13 cellular contexts compared by ENCODE assay signal in genomic region chr2:109582928-109583895, GRCh38. TPM values are rescaled to one million over a fixed set of nuclear protein-coding genes. Genes with fewer than 3 reads are reported as not detected.
DNase-seq lines count a peak whose midpoint lies in the region; ATAC-seq and TF ChIP-seq lines count a peak whose summit lies in the region.
"Had no signal": no experiment of that assay in that cellular context is flagged by ENCODE, and none has a peak within 500 bp of the region (broad histone marks: within the 10 kb centered on the region; RNA-seq: fewer than 3 reads in every experiment).

No MANE protein-coding gene starts in this region.

- H3K4me3 ChIP-seq in AG10803 (ENCODE audit: low read length), result no peak overlapping the region
- H3K4me3 ChIP-seq: A549, mucosa of descending colon had no signal

- peaks cover 5% of the 10 kb centered on the region for H3K36me3 Mint-ChIP-seq in endothelial cell (ENCODE audit: low read depth, unreplicated experiment)

- H3K27me3 Mint-ChIP-seq in endothelial cell (ENCODE audit: unreplicated experiment), result no peaks in the 10 kb centered on the region

- H3K4me1 Mint-ChIP-seq in endothelial cell (ENCODE audit: unreplicated experiment), result no peaks in the 10 kb centered on the region

- in situ Hi-C loops in KBM-7 (cut with MboI; ENCODE audit: low pct_unique_long_range_greater_than_20kb, low sequenced_read_pairs), result no loop called here

- H3K27ac Mint-ChIP-seq in endothelial cell (ENCODE audit: unreplicated experiment), result no peak overlapping the region
- H3K27ac Mint-ChIP-seq: activated CD4-positive, alpha-beta memory T cell treated with anti-CD3 and anti-CD28 coated beads, Interleukin-2, amount 10 ng/mL, durations not matched to agents 7 days and 5 days had no signal

- peak; percentile 74 for ATAC-seq in GM19324 (IDR thresholded peaks at IDR 0.05; ENCODE audit: low FRiP score, unreplicated experiment)
- ATAC-seq in HG03095 (IDR thresholded peaks at IDR 0.05; ENCODE audit: unreplicated experiment), result no peak
- ATAC-seq: A549, mucosa of descending colon had no signal

- no peak overlapping the region for H3K4me3 Mint-ChIP-seq in endothelial cell (ENCODE audit: unreplicated experiment)
- H3K4me3 Mint-ChIP-seq: activated CD4-positive, alpha-beta memory T cell treated with anti-CD3 and anti-CD28 coated beads, Interleukin-2, amount 10 ng/mL, durations not matched to agents 7 days and 5 days had no signal

- TF ChIP-seq CTCF in AG10803 (conservative IDR thresholded peaks at IDR 0.05; ENCODE audit: low read length) (no peak; the same call in 1 of the 2 replicates), endothelial cell (IDR thresholded peaks at IDR 0.05; ENCODE audit: unreplicated experiment) (peak; percentile 14)

- no peaks in the 10 kb centered on the region for H3K9me3 Mint-ChIP-seq in endothelial cell (ENCODE audit: unreplicated experiment)
- H3K9me3 Mint-ChIP-seq: activated CD4-positive, alpha-beta memory T cell treated with anti-CD3 and anti-CD28 coated beads, Interleukin-2, amount 10 ng/mL, durations not matched to agents 7 days and 5 days had no signal

- DNase-seq in AG10803 (ENCODE audit: low read depth) (peak; percentile 27), LHCN-M2 (ENCODE audit: low read depth) (peak; percentile 6), endothelial cell (ENCODE audit: low spot score) (no peak), AG20443 (ENCODE audit: low spot score) (no peak), KBM-7 (no peak), NCI-H1694 treated with DMSO at 0.1 percent for 48 hours (lab: John Stamatoyannopoulos, UW) (no peak)
- DNase-seq: activated CD4-positive, alpha-beta memory T cell treated with anti-CD3 and anti-CD28 coated beads, Interleukin-2, amount 10 ng/mL, durations not matched to agents 7 days and 5 days; activated gamma-delta T cell treated with Interleukin-2 at 50 U/mL for 16 hours; COR-L47; mucosa of descending colon had no signal

RNA-seq across cellular contexts. Expression of gene SEPTIN10, which starts 30.6 kb away (rescaled TPM):
- 75.1 and 77.4 TPM in 2 replicates for total RNA-seq in LHCN-M2 (2014; rRNA removed)
- polyA plus RNA-seq in LHCN-M2 (2012), result 35.3 TPM
- 69.8 TPM for total RNA-seq in endothelial cell (ENCODE audit: unreplicated experiment)

RNA-seq across cellular contexts. Expression of gene SOWAHC, which starts 31.0 kb away (rescaled TPM):
- 6.4 and 7.3 TPM in 2 replicates for total RNA-seq in LHCN-M2 (2014; rRNA removed)
- 2.2 TPM for polyA plus RNA-seq in LHCN-M2 (2012)
- 2.2 TPM for total RNA-seq in endothelial cell (ENCODE audit: unreplicated experiment)

Comparison
In these comparisons a context has a peak if more than half of its experiments do, and no peak if none do; other contexts are left out.
1. DNase-seq: peak in AG10803 (single experiment) and LHCN-M2 (single experiment); none in endothelial cell (single experiment), AG20443 (single experiment), KBM-7 (single experiment) and NCI-H1694 treated with DMSO at 0.1 percent for 48 hours (single experiment).